17 cellular contexts compared by ENCODE assay signal in genomic region chr3:113330742-113331141, GRCh38.
DNase-seq lines count a peak whose midpoint lies in the region; TF ChIP-seq lines count a peak whose summit lies in the region.
"Had no signal": no experiment of that assay in that cellular context is flagged by ENCODE, and none has a peak within 500 bp of the region (broad histone marks: within the 10 kb centered on the region; RNA-seq: fewer than 3 reads in every experiment).

No MANE protein-coding gene starts in this region.

- TF ChIP-seq POLR2A in testis (IDR thresholded peaks at IDR 0.05) (no peak), uterus (IDR thresholded peaks at IDR 0.05) (no peak)

- no peaks in the 10 kb centered on the region for H4K20me1 ChIP-seq in Loucy (ENCODE audit: insufficient read depth, low read length, poor library complexity, severe bottlenecking)
- H4K20me1 ChIP-seq: BLaER1 treated with 17β-estradiol and CSF1 and Interleukin-3, amounts not matched to agents 10 nM and 100 nM had no signal

- intact Hi-C loops in activated CD4-positive, alpha-beta T cell treated with anti-CD3 and anti-CD28 coated beads, Interleukin-2, amount 10 ng/mL, durations not matched to agents 24 days and 14 days (cut with micrococcal nuclease), result no loop called here
- intact Hi-C loops in testis (cut with DNase I; ENCODE audit: low total_unique reads) (no loop called here), uterus (cut with DNase I; ENCODE audit: low total_unique reads) (no loop called here)

- peaks cover 4% of the 10 kb centered on the region for H3K4me1 ChIP-seq in Loucy (ENCODE audit: insufficient read depth, low read length, poor library complexity, severe bottlenecking)
- no peaks in the 10 kb centered on the region for H3K4me1 ChIP-seq in testis
- H3K4me1 ChIP-seq in uterus, result no peaks in the 10 kb centered on the region
- H3K4me1 ChIP-seq: A549, Caco-2 had no signal

- H3K9me3 Mint-ChIP-seq in activated CD4-positive, alpha-beta T cell treated with anti-CD3 and anti-CD28 coated beads, Interleukin-2, amount 10 ng/mL, durations not matched to agents 24 days and 14 days, result no peaks in the 10 kb centered on the region
- H3K9me3 Mint-ChIP-seq: CD4-positive, alpha-beta T cell; CD8-positive, alpha-beta T cell had no signal

- no peak overlapping the region for H3K4me3 ChIP-seq in Loucy (ENCODE audit: low read length, poor library complexity, severe bottlenecking)
- no peak overlapping the region for H3K4me3 ChIP-seq in testis
- no peak overlapping the region for H3K4me3 ChIP-seq in uterus
- H3K4me3 ChIP-seq: A549; BLaER1 treated with 17β-estradiol and CSF1 and Interleukin-3, amounts not matched to agents 10 nM and 100 nM had no signal

- H3K9me2 ChIP-seq in Loucy (replicated peaks; ENCODE audit: low read depth, low read length), result no peaks in the 10 kb centered on the region

- no peak overlapping the region for H3K27ac ChIP-seq in testis
- no peak overlapping the region for H3K27ac ChIP-seq in uterus
- H3K27ac ChIP-seq: 22Rv1; A549; BLaER1 treated with 17β-estradiol and CSF1 and Interleukin-3, amounts not matched to agents 10 nM and 100 nM; C4-2B had no signal

- H3K4me2 ChIP-seq in Loucy (ENCODE audit: low read depth, low read length, poor library complexity, severe bottlenecking), result no peak overlapping the region
- H3K4me2 ChIP-seq: A549; BLaER1 treated with 17β-estradiol and CSF1 and Interleukin-3, amounts not matched to agents 10 nM and 100 nM had no signal

- H2AFZ ChIP-seq in Loucy (ENCODE audit: low read length), result peak overlapping the region; percentile 38

- no peak overlapping the region for H3K27ac Mint-ChIP-seq in activated CD4-positive, alpha-beta T cell treated with anti-CD3 and anti-CD28 coated beads, Interleukin-2, amount 10 ng/mL, durations not matched to agents 24 days and 14 days
- H3K27ac Mint-ChIP-seq: B cell; CD4-positive, alpha-beta T cell; CD8-positive, alpha-beta T cell had no signal

- H3K9ac ChIP-seq in Loucy (ENCODE audit: low read depth, low read length, poor library complexity, severe bottlenecking), result no peak overlapping the region
- H3K9ac ChIP-seq: BLaER1 treated with 17β-estradiol and CSF1 and Interleukin-3, amounts not matched to agents 10 nM and 100 nM had no signal

- H3K36me3 Mint-ChIP-seq in activated CD4-positive, alpha-beta T cell treated with anti-CD3 and anti-CD28 coated beads, Interleukin-2, amount 10 ng/mL, durations not matched to agents 24 days and 14 days (ENCODE audit: low read depth), result no peaks in the 10 kb centered on the region

- TF ChIP-seq CTCF in Loucy (conservative IDR thresholded peaks at IDR 0.05; ENCODE audit: low read length) (no peak), testis (IDR thresholded peaks at IDR 0.05) (no peak), uterus (IDR thresholded peaks at IDR 0.05) (no peak)

- H3K36me3 ChIP-seq in Loucy (ENCODE audit: insufficient read depth, low read length) (no peaks in the 10 kb centered on the region), testis (ENCODE audit: low read depth, missing control alignments) (no peaks in the 10 kb centered on the region), uterus (no peaks in the 10 kb centered on the region)

- H3K27me3 Mint-ChIP-seq in activated CD4-positive, alpha-beta T cell treated with anti-CD3 and anti-CD28 coated beads, Interleukin-2, amount 10 ng/mL, durations not matched to agents 24 days and 14 days, result no peaks in the 10 kb centered on the region
- H3K27me3 Mint-ChIP-seq: B cell; CD4-positive, alpha-beta T cell had no signal

- H3K4me3 Mint-ChIP-seq in activated CD4-positive, alpha-beta T cell treated with anti-CD3 and anti-CD28 coated beads, Interleukin-2, amount 10 ng/mL, durations not matched to agents 24 days and 14 days, result no peak overlapping the region
- H3K4me3 Mint-ChIP-seq: B cell; CD4-positive, alpha-beta T cell; CD8-positive, alpha-beta T cell had no signal

- no peaks in the 10 kb centered on the region for H3F3A ChIP-seq in Loucy (ENCODE audit: low read depth)

- no peaks in the 10 kb centered on the region for H3K27me3 ChIP-seq in Loucy (ENCODE audit: insufficient read depth, low read length, poor library complexity, severe bottlenecking)
- H3K27me3 ChIP-seq in testis, result no peaks in the 10 kb centered on the region
- H3K27me3 ChIP-seq in uterus, result no peaks in the 10 kb centered on the region
- H3K27me3 ChIP-seq: BLaER1 treated with 17β-estradiol and CSF1 and Interleukin-3, amounts not matched to agents 10 nM and 100 nM had no signal

- WGBS in testis, 2 donors, result 52 to 53% methylated on average over 2 of the region's 2 CpGs

- no peaks in the 10 kb centered on the region for H3K79me2 ChIP-seq in Loucy (ENCODE audit: insufficient read depth, low read length)

- H3K9me3 ChIP-seq in Loucy (ENCODE audit: insufficient read depth, low read depth, low read length), result no peaks in the 10 kb centered on the region
- H3K9me3 ChIP-seq in testis, result no peaks in the 10 kb centered on the region
- H3K9me3 ChIP-seq in uterus, result no peaks in the 10 kb centered on the region
- H3K9me3 ChIP-seq: A549; BLaER1 treated with 17β-estradiol and CSF1 and Interleukin-3, amounts not matched to agents 10 nM and 100 nM; Caco-2 had no signal

- H3K4me1 Mint-ChIP-seq in activated CD4-positive, alpha-beta T cell treated with anti-CD3 and anti-CD28 coated beads, Interleukin-2, amount 10 ng/mL, durations not matched to agents 24 days and 14 days, result no peaks in the 10 kb centered on the region
- H3K4me1 Mint-ChIP-seq: B cell had no signal

- DNase-seq in activated CD4-positive, alpha-beta T cell treated with anti-CD3 and anti-CD28 coated beads, Interleukin-2, amount 10 ng/mL, durations not matched to agents 24 days and 14 days, result peak; percentile 28
- no peak for DNase-seq in activated CD4-positive, alpha-beta T cell treated with anti-CD3 and anti-CD28 coated beads for 1 hour
- peak; percentile 24 for DNase-seq in testis
- no peak for DNase-seq in uterus
- DNase-seq: AML-193; Caco-2; Calu3; CD4-positive, alpha-beta T cell; CD8-positive, alpha-beta T cell; DMS79 treated with DMSO at 0.1 percent for 48 hours; GF-D8 had no signal

Comparison
In these comparisons a context has a peak if more than half of its experiments do, and no peak if none do; other contexts are left out.
1. DNase-seq: peak in activated CD4-positive, alpha-beta T cell treated with anti-CD3 and anti-CD28 coated beads, Interleukin-2, amount 10 ng/mL, durations not matched to agents 24 days and 14 days (single experiment) and testis (single experiment); none in activated CD4-positive, alpha-beta T cell treated with anti-CD3 and anti-CD28 coated beads for 1 hour (single experiment) and uterus (0 of 2).